9 cellular contexts compared by ENCODE assay signal in genomic region chr2:105919826-105920225, GRCh38.
DNase-seq lines count a peak whose midpoint lies in the region; ATAC-seq, FAIRE-seq and TF ChIP-seq lines count a peak whose summit lies in the region.
"Had no signal": no experiment of that assay in that cellular context is flagged by ENCODE, and none has a peak within 500 bp of the region (broad histone marks: within the 10 kb centered on the region; RNA-seq: fewer than 3 reads in every experiment).

No MANE protein-coding gene starts in this region.

- no peaks in the 10 kb centered on the region for H3K36me3 ChIP-seq in SK-N-SH (replicated peaks in 1 of 2; ENCODE audit: control insufficient read depth in 1 of 2, insufficient read depth in 2 of 2, low read length in 1 of 2)
- no peaks in the 10 kb centered on the region for H3K36me3 ChIP-seq in H1 (ENCODE audit: control insufficient read depth in 2 of 4, insufficient read depth in 4 of 4, low read length in 3 of 4)
- H3K36me3 ChIP-seq: upper lobe of left lung had no signal

- no peak overlapping the region for H2AFZ ChIP-seq in SK-N-SH (ENCODE audit: low read depth)
- H2AFZ ChIP-seq in H1 (ENCODE audit: low read length): no peak overlapping the region

- H2BK20ac ChIP-seq in H1 (ENCODE audit: low read length): no peak overlapping the region

- no peak for TF ChIP-seq POLR2A in H1 (IDR thresholded peaks at IDR 0.05; ENCODE audit: control extremely low read depth in 1 of 2, low read depth in 2 of 2, low read length in 2 of 2)

- H3K9me2 ChIP-seq in SK-N-SH: no peaks in the 10 kb centered on the region

- no peaks in the 10 kb centered on the region for H3K79me1 ChIP-seq in H1 (ENCODE audit: low read depth, low read length)

- no peak overlapping the region for H4K5ac ChIP-seq in H1 (ENCODE audit: insufficient read length, low read depth, low read length)

- no peak overlapping the region for H2BK12ac ChIP-seq in H1 (ENCODE audit: low read depth, low read length)

- no peak for ATAC-seq in SK-N-SH treated with all-trans-retinoic acid at 6 μM for 48 hours

- TF ChIP-seq RAD21 in SK-N-SH (IDR thresholded peaks at IDR 0.05; ENCODE audit: low read length) (no peak), H1 (IDR thresholded peaks at IDR 0.05 in 1 of 2, conservative IDR thresholded peaks at IDR 0.05 in 1 of 2; ENCODE audit: low read depth in 2 of 2, low read length in 2 of 2) (peak; percentile 59 to 71)

- no peak overlapping the region for H3K4ac ChIP-seq in H1 (replicated peaks; ENCODE audit: insufficient read length, low read depth, low read length)

- no peak overlapping the region for H4K91ac ChIP-seq in H1 (replicated peaks; ENCODE audit: insufficient read length, low read length)

- H3K18ac ChIP-seq in H1 (ENCODE audit: extremely low read depth, low read length): no peak overlapping the region

- no peak overlapping the region for H4K8ac ChIP-seq in H1 (ENCODE audit: extremely low read depth, insufficient read depth, low read length)

- FAIRE-seq in H1 (lab: Jason Lieb, UNC): no peak

- no peaks in the 10 kb centered on the region for H3F3A ChIP-seq in SK-N-SH (replicated peaks; ENCODE audit: insufficient read depth)

- TF ChIP-seq EP300 in SK-N-SH (IDR thresholded peaks at IDR 0.05; ENCODE audit: borderline replicate concordance in 1 of 2, low read depth in 1 of 2, low read length in 1 of 2) (no peak), H1 (IDR thresholded peaks at IDR 0.05; ENCODE audit: borderline replicate concordance in 1 of 2, low read depth in 2 of 2, low read length in 2 of 2) (no peak)

- no peak for DNase-seq in SK-N-SH
- peak; percentile 53 for DNase-seq in activated CD4-positive, CD25-positive, alpha-beta regulatory T cell treated with anti-CD3 and anti-CD28 coated beads, Interleukin-2, amount 50 U/mL, for 72 hours
- DNase-seq in H1 (ENCODE audit: low read depth in 1 of 2, low spot score in 2 of 2): peak in 1 of 2 experiments; percentile 84
- DNase-seq in pulmonary artery endothelial cell (ENCODE audit: low read depth, low spot score): peak; percentile 27
- no peak for DNase-seq in NK-92 treated with Interleukin-12 subunit alpha and Interleukin-12 subunit beta, amount 100 ng/mL, for 24 hours (lab: John Stamatoyannopoulos, UW)
- no peak for DNase-seq in NCI-H1694 (lab: John Stamatoyannopoulos, UW)
- DNase-seq in NCI-H1694 treated with DMSO at 0.1 percent for 48 hours (lab: John Stamatoyannopoulos, UW): no peak
- DNase-seq: upper lobe of left lung had no signal

- H4K20me1 ChIP-seq in SK-N-SH (ENCODE audit: insufficient read depth): no peaks in the 10 kb centered on the region
- H4K20me1 ChIP-seq in H1 (replicated peaks in 1 of 2; ENCODE audit: control insufficient read depth in 1 of 2, insufficient read depth in 2 of 2, low read length in 2 of 2): no peaks in the 10 kb centered on the region

- no peak overlapping the region for H2BK120ac ChIP-seq in H1 (replicated peaks; ENCODE audit: low read depth, low read length)

- no peak overlapping the region for H2BK15ac ChIP-seq in H1 (ENCODE audit: low read length)

- TF ChIP-seq CTCF in SK-N-SH (IDR thresholded peaks at IDR 0.05) (peak; percentile 42), H1 (IDR thresholded peaks at IDR 0.05; ENCODE audit: control extremely low read depth in 1 of 3, insufficient read depth in 1 of 3, low read depth in 1 of 3, low read length in 3 of 3) (peak; percentile 64 to 82 (median 74))

- H3K4me2 ChIP-seq in SK-N-SH: no peak overlapping the region
- no peak overlapping the region for H3K4me2 ChIP-seq in H1 (ENCODE audit: insufficient read depth in 1 of 2, low read depth in 2 of 2, low read length in 2 of 2)

- no peak overlapping the region for H3K23ac ChIP-seq in H1 (ENCODE audit: insufficient read length)

- no peak overlapping the region for H3K27ac ChIP-seq in SK-N-SH (ENCODE audit: low read depth in 2 of 2, low read length in 1 of 2)
- H3K27ac ChIP-seq in H1 (ENCODE audit: low read depth, low read length): no peak overlapping the region
- H3K27ac ChIP-seq: upper lobe of left lung had no signal

- H3K27me3 ChIP-seq in SK-N-SH (ENCODE audit: insufficient read depth) (no peaks in the 10 kb centered on the region), H1 (replicated peaks in 1 of 4; ENCODE audit: control insufficient read depth in 3 of 4, extremely low read depth in 1 of 4, insufficient read depth in 3 of 4, low read length in 3 of 4) (no peaks in the 10 kb centered on the region)
- H3K27me3 ChIP-seq: upper lobe of left lung had no signal

- no peak overlapping the region for H2BK5ac ChIP-seq in H1 (ENCODE audit: low read depth, low read length)

- H3K79me2 ChIP-seq in SK-N-SH (ENCODE audit: insufficient read depth) (no peaks in the 10 kb centered on the region), H1 (ENCODE audit: control insufficient read depth in 1 of 2, insufficient read depth in 2 of 2, low read length in 2 of 2) (no peaks in the 10 kb centered on the region)

- POLR2A ChIA-PET in SK-N-SH (lab: Yijun Ruan, JAX): no interaction called here
- POLR2A ChIA-PET in H1 (lab: Charles Lee; ENCODE audit: partially characterized antibody): interaction anchor here (0.6 kb wide), 2 partner anchors 313 to 382 kb away, joined by 3 to 4 read pairs; no protein-coding TSS in a partner anchor

- CTCF ChIA-PET in SK-N-SH (lab: Yijun Ruan, JAX): interaction anchor here (0.8 to 1.2 kb wide), 2 partner anchors 12 to 524 kb away, joined by 3 read pairs; no protein-coding TSS in a partner anchor
- CTCF ChIA-PET in H1 (lab: Charles Lee; ENCODE audit: partially characterized antibody): interaction anchor here (0.6 to 3.9 kb wide), 29 partner anchors 10 to 1154 kb away, joined by 3 to 17 read pairs (median 4); no protein-coding TSS in a partner anchor

- H3K4me3 ChIP-seq in SK-N-SH (ENCODE audit: low read depth in 2 of 2, low read length in 1 of 2): no peak overlapping the region
- no peak overlapping the region for H3K4me3 ChIP-seq in H1 (ENCODE audit: extremely low read depth in 1 of 4, insufficient read depth in 2 of 4, low read depth in 3 of 4, low read length in 4 of 4)
- H3K4me3 ChIP-seq: upper lobe of left lung had no signal

- H3K9ac ChIP-seq in SK-N-SH (no peak overlapping the region), H1 (replicated peaks in 1 of 4; ENCODE audit: extremely low read depth in 1 of 4, low read depth in 3 of 4, low read length in 3 of 4) (no peak overlapping the region)

- H3K14ac ChIP-seq in H1 (ENCODE audit: insufficient read length): no peak overlapping the region

- no peaks in the 10 kb centered on the region for H3K23me2 ChIP-seq in H1 (ENCODE audit: low read depth, low read length)

- no peak overlapping the region for H3K56ac ChIP-seq in H1 (replicated peaks; ENCODE audit: insufficient read length, low read depth, low read length)

- no peak overlapping the region for H2AK5ac ChIP-seq in H1 (ENCODE audit: low read depth, low read length)

- H3K4me1 ChIP-seq in SK-N-SH (ENCODE audit: control insufficient read depth in 1 of 2, insufficient read depth in 2 of 2, low read depth in 1 of 2, low read length in 1 of 2): peaks cover 0 to 3% of the 10 kb centered on the region in 2 experiments; a peak in 1 of 4 replicates
- no peaks in the 10 kb centered on the region for H3K4me1 ChIP-seq in H1 (replicated peaks in 1 of 4; ENCODE audit: control insufficient read depth in 3 of 4, insufficient read depth in 4 of 4, low read length in 3 of 4)
- H3K4me1 ChIP-seq: upper lobe of left lung had no signal

- no peaks in the 10 kb centered on the region for H3K9me3 ChIP-seq in SK-N-SH
- peaks cover 2 to 10% of the 10 kb centered on the region in 2 experiments; a peak in 2 of 4 replicates for H3K9me3 ChIP-seq in H1 (ENCODE audit: insufficient read depth in 2 of 2, low read depth in 1 of 2, low read length in 1 of 2)

TF ChIP-seq in SK-N-SH, 30 proteins besides CTCF, POLR2A, EP300 and RAD21 (continues in another document):
- TF ChIP-seq ELF1 (IDR thresholded peaks at IDR 0.05) (no peak), NFIC (IDR thresholded peaks at IDR 0.05; ENCODE audit: borderline replicate concordance) (no peak), FOSL2 (IDR thresholded peaks at IDR 0.05; ENCODE audit: borderline replicate concordance, low read depth) (no peak), USF2 (IDR thresholded peaks at IDR 0.05; ENCODE audit: borderline replicate concordance, low read depth, low read length) (no peak), YY1 (IDR thresholded peaks at IDR 0.05; ENCODE audit: low read depth) (no peak)

TF ChIP-seq in SK-N-SH treated with all-trans-retinoic acid at 6 μM for 48 hours, 23 proteins besides CTCF, POLR2A, EP300 and RAD21 (continues in another document):
- TF ChIP-seq SNAI2 (CRISPR knock-in tag; IDR thresholded peaks at IDR 0.05) (no peak), BACH2 (CRISPR knock-in tag; IDR thresholded peaks at IDR 0.05; ENCODE audit: borderline replicate concordance) (no peak), GLIS3 (CRISPR knock-in tag; IDR thresholded peaks at IDR 0.05) (no peak), CSDC2 (CRISPR knock-in tag; IDR thresholded peaks at IDR 0.05) (no peak), ZNF8 (CRISPR knock-in tag; IDR thresholded peaks at IDR 0.05) (no peak), ISL1 (CRISPR knock-in tag; IDR thresholded peaks at IDR 0.05) (no peak), ZNF565 (CRISPR knock-in tag; conservative IDR thresholded peaks at IDR 0.05; ENCODE audit: low read depth) (no peak), TCF4 (CRISPR knock-in tag; IDR thresholded peaks at IDR 0.05; ENCODE audit: borderline replicate concordance) (no peak), ZC3H10 (CRISPR knock-in tag; IDR thresholded peaks at IDR 0.05) (no peak), ARNTL (CRISPR knock-in tag; IDR thresholded peaks at IDR 0.05; ENCODE audit: borderline replicate concordance, low read depth) (no peak)

TF ChIP-seq in H1, 55 proteins besides CTCF, POLR2A, EP300 and RAD21 (continues in another document):
- no peak for TF ChIP-seq KDM4A (IDR thresholded peaks at IDR 0.05; ENCODE audit: low read depth, low read length, severe bottlenecking)
- TF ChIP-seq ATF3 (IDR thresholded peaks at IDR 0.05; ENCODE audit: insufficient read depth, low read depth, low read length): no peak
- no peak for TF ChIP-seq EZH2 (IDR thresholded peaks at IDR 0.05; ENCODE audit: low read depth, low read length, severe bottlenecking)
- TF ChIP-seq SUZ12 (IDR thresholded peaks at IDR 0.05; ENCODE audit: low read length): no peak
- no peak for TF ChIP-seq NRF1 (IDR thresholded peaks at IDR 0.05; ENCODE audit: low read depth, low read length)
- TF ChIP-seq CHD2 (IDR thresholded peaks at IDR 0.05; ENCODE audit: low read length): no peak
- TF ChIP-seq PHF8 (conservative IDR thresholded peaks at IDR 0.05; ENCODE audit: low read depth, low read length): no peak
- no peak for TF ChIP-seq SRF (IDR thresholded peaks at IDR 0.05; ENCODE audit: low read depth, low read length)
- TF ChIP-seq NANOG (IDR thresholded peaks at IDR 0.05; ENCODE audit: insufficient read depth, low read depth, low read length, poor library complexity, severe bottlenecking): no peak
- no peak for TF ChIP-seq RBBP5 (IDR thresholded peaks at IDR 0.05; ENCODE audit: borderline replicate concordance, low read depth, low read length)
- TF ChIP-seq KDM5A (IDR thresholded peaks at IDR 0.05; ENCODE audit: low read length): no peak
- TF ChIP-seq TAF1 (IDR thresholded peaks at IDR 0.05; ENCODE audit: low read depth, low read length): no peak

Comparison
In these comparisons a context has a peak if more than half of its experiments do, and no peak if none do; other contexts are left out.
1. DNase-seq: peak in activated CD4-positive, CD25-positive, alpha-beta regulatory T cell treated with anti-CD3 and anti-CD28 coated beads, Interleukin-2, amount 50 U/mL, for 72 hours (single experiment) and pulmonary artery endothelial cell (single experiment); none in SK-N-SH (single experiment), NK-92 treated with Interleukin-12 subunit alpha and Interleukin-12 subunit beta, amount 100 ng/mL, for 24 hours (single experiment), NCI-H1694 (single experiment) and NCI-H1694 treated with DMSO at 0.1 percent for 48 hours (single experiment).
2. Of the 17 proteins assayed by ChIP-seq in both H1 and SK-N-SH: peak only in H1: RAD21; only in SK-N-SH: none; in both: CTCF; in neither: 15.